Comparison of ENCODE assay signal across 8 cellular contexts in the genomic region with DNA sequence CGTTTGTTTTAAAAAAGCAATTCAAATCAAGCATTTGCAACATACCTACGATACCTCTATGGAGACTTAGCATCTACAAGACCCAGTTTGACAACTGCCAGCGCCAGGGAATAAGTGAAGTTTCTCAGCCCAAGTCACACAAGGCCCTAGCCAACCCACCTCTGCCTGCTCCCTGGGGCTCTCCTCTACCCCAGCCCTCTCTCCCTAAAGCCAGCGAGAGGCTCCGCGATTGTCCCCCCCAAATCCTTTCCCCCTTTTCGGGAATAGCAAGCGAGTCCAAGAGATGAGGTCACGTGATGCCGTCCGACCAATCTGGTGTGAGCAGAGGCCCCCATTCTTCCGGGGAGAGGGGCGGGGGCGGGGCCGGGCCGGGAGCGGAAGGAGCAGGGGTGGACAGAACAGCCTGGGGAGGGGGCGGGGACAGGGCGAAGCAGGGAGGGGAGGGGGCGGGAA.
DNase-seq lines count a peak whose midpoint lies in the region; ATAC-seq and TF ChIP-seq lines count a peak whose summit lies in the region.

No MANE protein-coding gene starts in this region.

- H3K27me3 Mint-ChIP-seq in endothelial cell (ENCODE audit: unreplicated experiment): peaks cover 7% of the 10 kb centered on the region
- no peaks in the 10 kb centered on the region for H3K27me3 Mint-ChIP-seq in mesothelial cell of epicardium (ENCODE audit: low read depth)

- TF ChIP-seq CTCF in AG09309 (IDR thresholded peaks at IDR 0.05; ENCODE audit: control insufficient read depth, insufficient read depth, low read depth, low read length, missing control alignments) (no peak), endothelial cell (IDR thresholded peaks at IDR 0.05; ENCODE audit: unreplicated experiment) (no peak), mesothelial cell of epicardium (IDR thresholded peaks at IDR 0.05; ENCODE audit: unreplicated experiment) (no peak)

- H3K4me3 ChIP-seq in AG09309 (ENCODE audit: control insufficient read depth, low read depth, low read length): peak overlapping the region; percentile 60

- peak; percentile 64 for ATAC-seq in GM19043 (IDR thresholded peaks at IDR 0.05; ENCODE audit: low read depth, unreplicated experiment)
- peak; percentile 75 for ATAC-seq in HG03342 (IDR thresholded peaks at IDR 0.05; ENCODE audit: unreplicated experiment)

- H3K36me3 Mint-ChIP-seq in endothelial cell (ENCODE audit: low read depth, unreplicated experiment): no peaks in the 10 kb centered on the region
- no peaks in the 10 kb centered on the region for H3K36me3 Mint-ChIP-seq in mesothelial cell of epicardium

- H3K4me1 Mint-ChIP-seq in endothelial cell (ENCODE audit: unreplicated experiment): no peaks in the 10 kb centered on the region
- H3K4me1 Mint-ChIP-seq in mesothelial cell of epicardium: peaks cover 13% of the 10 kb centered on the region

- H3K27ac Mint-ChIP-seq in endothelial cell (ENCODE audit: unreplicated experiment) (peak overlapping the region; percentile 64), mesothelial cell of epicardium (peak overlapping the region; percentile 96)

- H3K4me3 Mint-ChIP-seq in endothelial cell (ENCODE audit: unreplicated experiment) (peak overlapping the region; percentile 96), mesothelial cell of epicardium (peak overlapping the region; percentile 96)

- H3K9me3 Mint-ChIP-seq in endothelial cell (ENCODE audit: unreplicated experiment): no peaks in the 10 kb centered on the region
- no peaks in the 10 kb centered on the region for H3K9me3 Mint-ChIP-seq in mesothelial cell of epicardium

- DNase-seq in AG09309 (ENCODE audit: low read depth) (no peak), NCI-H774 (lab: John Stamatoyannopoulos, UW) (peak; percentile 46), endothelial cell (ENCODE audit: low spot score) (peak; percentile 73), mesothelial cell of epicardium (ENCODE audit: low spot score in 2 of 2, unreplicated experiment in 2 of 2) (peak; percentile 85 to 93)
- peak; percentile 62 for DNase-seq in activated CD8-positive, alpha-beta memory T cell treated with anti-CD3 and anti-CD28 coated beads, Interleukin-2, amount 50 U/mL, for 24 hours (ENCODE audit: extremely low read depth)
- peak; percentile 72 for DNase-seq in stimulated activated CD8-positive, alpha-beta memory T cell treated with anti-CD3 and anti-CD28 coated beads, Interleukin-15, amount 100 ng/mL, for 1 hour (ENCODE audit: low read depth)
